In the genomic region with DNA sequence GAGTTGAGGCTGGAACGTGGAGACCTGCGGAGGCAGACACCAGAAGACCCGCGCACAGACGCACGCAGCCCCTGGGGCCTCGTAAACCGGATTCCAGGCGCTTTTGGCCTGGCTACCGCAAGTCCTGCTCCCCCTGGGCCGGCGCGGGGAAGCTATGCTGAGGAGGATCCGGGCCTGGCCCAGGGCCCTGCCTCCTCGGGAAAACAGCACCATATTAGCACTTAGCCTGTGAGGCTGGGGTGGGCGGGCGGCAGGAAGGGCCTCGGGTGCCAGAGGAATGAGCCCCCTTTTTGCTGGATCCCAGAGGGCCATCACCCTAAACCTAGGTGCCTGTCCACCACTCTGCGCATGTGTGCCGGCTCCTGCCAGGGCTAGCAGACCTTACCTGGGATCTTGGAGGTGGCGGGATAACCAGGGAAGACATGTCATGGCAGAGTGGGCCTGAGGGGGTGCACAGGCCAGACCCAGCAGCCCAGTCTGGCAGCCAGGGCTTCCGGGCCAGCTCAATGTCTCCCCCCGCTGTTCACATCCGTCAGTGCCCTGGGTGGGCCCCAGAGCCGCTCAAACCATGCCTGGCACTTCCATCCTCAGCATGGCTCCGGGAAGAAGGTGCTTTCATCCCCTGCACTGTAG, we compare ENCODE assay signal across 8 cellular contexts. TPM values are rescaled to one million over a fixed set of nuclear protein-coding genes. Genes with fewer than 3 reads are reported as not detected.
A peak's percentile ranks its signal among the peaks of the same experiment; 100 is the strongest.
DNase-seq lines count a peak whose midpoint lies in the region; ATAC-seq and TF ChIP-seq lines count a peak whose summit lies in the region.

No MANE protein-coding gene starts in this region.

- TF ChIP-seq POLR2A in vagina (IDR thresholded peaks at IDR 0.05): no peak

- no peaks in the 10 kb centered on the region for H3K9me3 Mint-ChIP-seq in WTC11
- no peaks in the 10 kb centered on the region for H3K9me3 Mint-ChIP-seq in CD4-positive, alpha-beta memory T cell

- H3K4me3 ChIP-seq in cardiac muscle cell (no peak overlapping the region), vagina (no peak overlapping the region)
- H3K4me3 ChIP-seq in CD4-positive, alpha-beta memory T cell (ENCODE audit: low read length in 2 of 2): no peak overlapping the region

- no peak overlapping the region for H3K4me3 Mint-ChIP-seq in WTC11
- H3K4me3 Mint-ChIP-seq in CD4-positive, alpha-beta memory T cell: no peak overlapping the region

- no peaks in the 10 kb centered on the region for H3K27me3 Mint-ChIP-seq in WTC11 (ENCODE audit: low read depth)
- no peaks in the 10 kb centered on the region for H3K27me3 Mint-ChIP-seq in CD4-positive, alpha-beta memory T cell

- no peaks in the 10 kb centered on the region for H3K27me3 ChIP-seq in cardiac muscle cell
- no peaks in the 10 kb centered on the region for H3K27me3 ChIP-seq in vagina
- H3K27me3 ChIP-seq in CD4-positive, alpha-beta memory T cell (ENCODE audit: insufficient read depth, low read length): no peaks in the 10 kb centered on the region

- POLR2A ChIA-PET in WTC11 (lab: Charles Lee): interaction anchor here (1.2 kb wide), 1 partner anchor 13 kb away, joined by 3 read pairs; a partner anchor contains a TSS
- POLR2A ChIA-PET in CD4-positive, alpha-beta memory T cell (lab: Charles Lee; ENCODE audit: partially characterized antibody): no interaction called here

- no peak overlapping the region for H3K27ac Mint-ChIP-seq in WTC11
- H3K27ac Mint-ChIP-seq in CD4-positive, alpha-beta memory T cell: no peak overlapping the region

- DNase-seq in cardiac muscle cell (ENCODE audit: low read depth in 1 of 2, low spot score in 1 of 2): peak; percentile 23 to 49
- DNase-seq in Right ventricle myocardium superior: no peak
- DNase-seq in WTC11 (ENCODE audit: low spot score): peak; percentile 73
- DNase-seq in left kidney (ENCODE audit: low read depth, low spot score): peak; percentile 44
- no peak for DNase-seq in vagina (ENCODE audit: extremely low spot score in 2 of 2)
- DNase-seq in stimulated activated CD4-positive, alpha-beta T cell treated with anti-CD3 and anti-CD28 coated beads, Interleukin-4, amount 100 ng/mL, for 24 hours: no peak
- DNase-seq in CD4-positive, alpha-beta memory T cell: no peak

- H3K4me1 Mint-ChIP-seq in WTC11: no peaks in the 10 kb centered on the region
- peaks cover 9 to 24% (median 16%) of the 10 kb centered on the region in 4 donors for H3K4me1 Mint-ChIP-seq in CD4-positive, alpha-beta memory T cell

- intact Hi-C loops in Right ventricle myocardium superior (cut with DNase I) (no loop called here), vagina (cut with DNase I) (no loop called here)
- intact Hi-C loops in CD4-positive, alpha-beta memory T cell (cut with micrococcal nuclease): no loop called here

- H3K27ac ChIP-seq in cardiac muscle cell: peak overlapping the region; percentile 54
- peak overlapping the region; percentile 53 for H3K27ac ChIP-seq in vagina
- H3K27ac ChIP-seq in CD4-positive, alpha-beta memory T cell (ENCODE audit: low read depth, low read length): no peak overlapping the region

- TF ChIP-seq CTCF in cardiac muscle cell (IDR thresholded peaks at IDR 0.05; ENCODE audit: low read depth, low read length) (peak; percentile 41), WTC11 (IDR thresholded peaks at IDR 0.05) (peak; percentile 35; the same call in 1 of the 2 replicates), vagina (IDR thresholded peaks at IDR 0.05) (no peak)

- H3K36me3 Mint-ChIP-seq in WTC11: peaks cover 13% of the 10 kb centered on the region
- peaks cover 16 to 26% of the 10 kb centered on the region in 2 donors for H3K36me3 Mint-ChIP-seq in CD4-positive, alpha-beta memory T cell

- ATAC-seq in Right ventricle myocardium superior (ENCODE audit: poor library complexity) (no peak), WTC11 (peak; percentile 95), GM19324 (IDR thresholded peaks at IDR 0.05; ENCODE audit: low FRiP score, unreplicated experiment) (no peak)

- H3K9me3 ChIP-seq in cardiac muscle cell (ENCODE audit: low read depth) (no peaks in the 10 kb centered on the region), vagina (no peaks in the 10 kb centered on the region)
- H3K9me3 ChIP-seq in CD4-positive, alpha-beta memory T cell (ENCODE audit: control insufficient read depth in 1 of 2, low read length in 2 of 2): no peaks in the 10 kb centered on the region

- peaks cover 27% of the 10 kb centered on the region for H3K36me3 ChIP-seq in cardiac muscle cell
- H3K36me3 ChIP-seq in vagina: peaks cover 0 to 23% of the 10 kb centered on the region in 2 donors
- peaks cover 11% of the 10 kb centered on the region for H3K36me3 ChIP-seq in CD4-positive, alpha-beta memory T cell (ENCODE audit: insufficient read depth, low read length)

- H3K4me1 ChIP-seq in cardiac muscle cell (ENCODE audit: low read depth) (no peaks in the 10 kb centered on the region), vagina (peaks cover 17% of the 10 kb centered on the region)
- H3K4me1 ChIP-seq in CD4-positive, alpha-beta memory T cell (ENCODE audit: insufficient read depth, low read length): peaks cover 3% of the 10 kb centered on the region

- CTCF ChIA-PET in WTC11 (lab: Charles Lee): interaction anchor here (0.6 to 1.6 kb wide), 15 partner anchors 10 to 168 kb away, joined by 3 to 12 read pairs (median 4); a partner anchor contains a TSS
- CTCF ChIA-PET in CD4-positive, alpha-beta memory T cell (lab: Charles Lee; ENCODE audit: partially characterized antibody): interaction anchor here (1.3 kb wide), 1 partner anchor 15 kb away, joined by 3 read pairs; no protein-coding TSS in a partner anchor

TF ChIP-seq in WTC11, 78 proteins besides CTCF, POLR2A, EP300 and RAD21:
- TF ChIP-seq, protein P1, sequence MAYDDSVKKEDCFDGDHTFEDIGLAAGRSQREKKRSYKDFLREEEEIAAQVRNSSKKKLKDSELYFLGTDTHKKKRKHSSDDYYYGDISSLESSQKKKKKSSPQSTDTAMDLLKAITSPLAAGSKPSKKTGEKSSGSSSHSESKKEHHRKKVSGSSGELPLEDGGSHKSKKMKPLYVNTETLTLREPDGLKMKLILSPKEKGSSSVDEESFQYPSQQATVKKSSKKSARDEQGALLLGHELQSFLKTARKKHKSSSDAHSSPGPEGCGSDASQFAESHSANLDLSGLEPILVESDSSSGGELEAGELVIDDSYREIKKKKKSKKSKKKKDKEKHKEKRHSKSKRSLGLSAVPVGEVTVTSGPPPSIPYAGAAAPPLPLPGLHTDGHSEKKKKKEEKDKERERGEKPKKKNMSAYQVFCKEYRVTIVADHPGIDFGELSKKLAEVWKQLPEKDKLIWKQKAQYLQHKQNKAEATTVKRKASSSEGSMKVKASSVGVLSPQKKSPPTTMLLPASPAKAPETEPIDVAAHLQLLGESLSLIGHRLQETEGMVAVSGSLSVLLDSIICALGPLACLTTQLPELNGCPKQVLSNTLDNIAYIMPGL (CRISPR knock-in tag; IDR thresholded peaks at IDR 0.05): peak; percentile 53; the same call in 1 of the 2 replicates
- TF ChIP-seq ZNF232 (CRISPR knock-in tag; IDR thresholded peaks at IDR 0.05): no peak

RNA-seq across cellular contexts. Expression of a gene that starts 7.3 kb away (rescaled TPM):
- total RNA-seq in cardiac muscle cell (44.3 and 45.3 TPM in 2 replicates), Right ventricle myocardium superior (32.7 TPM), WTC11 (2021) (70.9 to 86.0 TPM (median 73.4 TPM) in 3 replicates), vagina (28.0 TPM)
- 80.2 and 98.6 TPM in 2 replicates for polyA plus RNA-seq in cardiac muscle cell
- total RNA-seq in CD4-positive, alpha-beta memory T cell: 10 to 100 TPM; 46.0 to 48.5 TPM
- polyA plus RNA-seq in CD4-positive, alpha-beta memory T cell: 10 to 100 TPM; 93.1 to 96.1 TPM

RNA-seq across cellular contexts. Expression of a gene that starts 13.1 kb away (rescaled TPM):
- 288 and 520 TPM in 2 replicates for total RNA-seq in cardiac muscle cell
- polyA plus RNA-seq in cardiac muscle cell: 219 and 388 TPM in 2 replicates
- 59.5 TPM for total RNA-seq in Right ventricle myocardium superior
- total RNA-seq in WTC11 (2021): 16.0 to 18.0 TPM (median 17.4 TPM) in 3 replicates
- 276 TPM for total RNA-seq in vagina
- total RNA-seq in CD4-positive, alpha-beta memory T cell: not detected
- not detected for polyA plus RNA-seq in CD4-positive, alpha-beta memory T cell

RNA-seq across cellular contexts. Expression of a gene that starts 22.8 kb away (rescaled TPM):
- total RNA-seq in cardiac muscle cell (71.5 and 91.3 TPM in 2 replicates), Right ventricle myocardium superior (178 TPM), WTC11 (2021) (56.4 to 64.1 TPM (median 61.7 TPM) in 3 replicates), vagina (49.6 TPM)
- 56.6 and 64.0 TPM in 2 replicates for polyA plus RNA-seq in cardiac muscle cell
- 10 to 100 TPM; 39.5 to 46.2 TPM for total RNA-seq in CD4-positive, alpha-beta memory T cell
- 10 to 100 TPM; 27.3 to 35.0 TPM for polyA plus RNA-seq in CD4-positive, alpha-beta memory T cell

RNA-seq across cellular contexts. Expression of a gene that starts 25.7 kb away (rescaled TPM):
- 1.9 TPM in 1 of 2 replicates, not detected in the other for total RNA-seq in cardiac muscle cell
- 1.1 and 1.2 TPM in 2 replicates for polyA plus RNA-seq in cardiac muscle cell
- 2.3 TPM for total RNA-seq in Right ventricle myocardium superior
- 8.6 to 14.3 TPM (median 11.8 TPM) in 3 replicates for total RNA-seq in WTC11 (2021)
- 6.1 TPM for total RNA-seq in vagina
- 10 to 100 TPM; 26.8 to 30.3 TPM for total RNA-seq in CD4-positive, alpha-beta memory T cell
- polyA plus RNA-seq in CD4-positive, alpha-beta memory T cell: 10 to 100 TPM; 16.9 to 23.8 TPM

RNA-seq across cellular contexts. Expression of a gene that starts 45.6 kb away (rescaled TPM):
- total RNA-seq in cardiac muscle cell (19.9 and 23.0 TPM in 2 replicates), Right ventricle myocardium superior (4.2 TPM), WTC11 (2021) (12.6 to 13.2 TPM (median 12.7 TPM) in 3 replicates), vagina (7.1 TPM)
- 17.5 and 19.4 TPM in 2 replicates for polyA plus RNA-seq in cardiac muscle cell
- total RNA-seq in CD4-positive, alpha-beta memory T cell: 10 to 100 TPM; 11.5 to 12.6 TPM
- 10 to 100 TPM in 1 of 2 donors, 1 to 10 TPM in 1; 6.8 to 10.3 TPM for polyA plus RNA-seq in CD4-positive, alpha-beta memory T cell

Comparison
In these comparisons a context has a peak if more than half of its experiments do, and no peak if none do; other contexts are left out.
1. DNase-seq: peak in cardiac muscle cell (2 of 2), WTC11 (single experiment) and left kidney (single experiment); none in Right ventricle myocardium superior (single experiment), vagina (0 of 2), stimulated activated CD4-positive, alpha-beta T cell treated with anti-CD3 and anti-CD28 coated beads, Interleukin-4, amount 100 ng/mL, for 24 hours (single experiment) and CD4-positive, alpha-beta memory T cell (0 of 5).
2. CTCF ChIP-seq: peak in cardiac muscle cell (single experiment) and WTC11 (single experiment); none in vagina (0 of 3).
3. RNA of a gene that starts 13.1 kb away (total RNA-seq): 288 to 520 TPM in cardiac muscle cell, 276 TPM in vagina (single experiment), 59.5 TPM in Right ventricle myocardium superior (single experiment) and 16.0 to 18.0 TPM in WTC11; not detected in CD4-positive, alpha-beta memory T cell; every median in the first group is over 10 times any median in the second.